1 cellular context compared by ENCODE assay signal in the genomic region with DNA sequence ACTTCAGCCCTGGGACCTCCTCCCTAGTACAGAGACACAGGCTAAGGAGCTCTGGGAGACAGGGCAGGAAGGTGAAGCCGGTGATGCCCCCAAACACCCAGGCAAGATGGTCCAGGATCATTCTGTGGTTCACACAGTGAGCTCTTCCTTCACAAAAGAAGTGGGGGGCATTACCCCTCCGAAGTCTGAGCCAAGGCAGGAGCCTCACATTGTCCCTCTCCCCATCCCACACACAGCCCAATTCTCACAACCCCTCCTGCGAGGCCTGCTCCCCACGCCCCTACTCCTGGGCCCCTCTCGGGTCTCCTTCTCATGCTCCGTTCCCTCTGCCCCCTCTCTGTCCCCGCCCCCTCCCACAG.
TF ChIP-seq lines count a peak whose summit lies in the region.

No MANE protein-coding gene starts in this region.

TF ChIP-seq in SK-N-SH, 30 proteins besides CTCF, POLR2A, EP300 and RAD21 (continued from another document):
- no peak for TF ChIP-seq NFIC (IDR thresholded peaks at IDR 0.05; ENCODE audit: borderline replicate concordance)
- TF ChIP-seq POLR2AphosphoS5 (IDR thresholded peaks at IDR 0.05; ENCODE audit: low read depth, low read length), result no peak
- no peak for TF ChIP-seq SMC3 (IDR thresholded peaks at IDR 0.05; ENCODE audit: low read depth, low read length)
- TF ChIP-seq RXRA (IDR thresholded peaks at IDR 0.05; ENCODE audit: borderline replicate concordance, low read depth), result no peak
TF ChIP-seq in SK-N-SH: peak in this region for 0.
